In genomic region chr4:128347930-128348660, GRCh38 we compare ENCODE assay signal across 18 cellular contexts.
DNase-seq lines count a peak whose midpoint lies in the region; ATAC-seq and TF ChIP-seq lines count a peak whose summit lies in the region.
"Had no signal": no experiment of that assay in that cellular context is flagged by ENCODE, and none has a peak within 500 bp of the region (broad histone marks: within the 10 kb centered on the region; RNA-seq: fewer than 3 reads in every experiment).

No MANE protein-coding gene starts in this region.

- no TSS peak for BruUV-seq in PC-9 (replicated peaks; lab: Mats Ljungman, UMichigan)

- peaks cover 6% of the 10 kb centered on the region for H3F3A ChIP-seq in PC-9 (ENCODE audit: insufficient read depth, low read depth)

- H3K4me3 ChIP-seq in PC-9 = no peak overlapping the region
- H3K4me3 ChIP-seq in adrenal gland = no peak overlapping the region
- H3K4me3 ChIP-seq: HAP-1 had no signal

- peak overlapping the region; percentile 51 for H3K4me3 Mint-ChIP-seq in osteocyte (ENCODE audit: unreplicated experiment)
- H3K4me3 Mint-ChIP-seq in natural killer cell = no peak overlapping the region
- H3K4me3 Mint-ChIP-seq: activated T-cell treated with anti-CD3 and anti-CD28 coated beads, Interleukin-2, amount 50 U/mL, for 24 hours; B cell; effector memory CD8-positive, alpha-beta T cell had no signal

- H3K36me3 Mint-ChIP-seq in osteocyte (ENCODE audit: unreplicated experiment) = no peaks in the 10 kb centered on the region
- H3K36me3 Mint-ChIP-seq in natural killer cell = no peaks in the 10 kb centered on the region

- WGBS in adrenal gland, 4 donors = 56 to 71% (median 64%) methylated on average over 4 of the region's 4 CpGs

- H3K9me3 Mint-ChIP-seq in osteocyte (ENCODE audit: unreplicated experiment) (no peaks in the 10 kb centered on the region), natural killer cell (peaks cover 0 to 2% of the 10 kb centered on the region in 2 donors)
- H3K9me3 Mint-ChIP-seq: activated T-cell treated with anti-CD3 and anti-CD28 coated beads, Interleukin-2, amount 50 U/mL, for 24 hours; effector memory CD8-positive, alpha-beta T cell had no signal

- H3K4me1 Mint-ChIP-seq in osteocyte (ENCODE audit: unreplicated experiment) (peaks cover 27% of the 10 kb centered on the region), natural killer cell (no peaks in the 10 kb centered on the region)
- H3K4me1 Mint-ChIP-seq: B cell had no signal

- H3K27ac ChIP-seq in PC-9 (peak overlapping the region; percentile 47), adrenal gland (no peak overlapping the region)

- H3K9me2 ChIP-seq in PC-9 (ENCODE audit: insufficient read depth) = no peaks in the 10 kb centered on the region

- no peaks in the 10 kb centered on the region for H4K20me1 ChIP-seq in PC-9 (ENCODE audit: insufficient read depth)

- intact Hi-C loops in PC-9 (cut with micrococcal nuclease; ENCODE audit: unreplicated experiment) (no loop called here), natural killer cell (cut with micrococcal nuclease) (no loop called here), adrenal gland (cut with DNase I) (no loop called here)

- H2AFZ ChIP-seq in PC-9 = no peak overlapping the region

- peak; percentile 50 for DNase-seq in EH (ENCODE audit: low read depth)
- no peak for DNase-seq in PC-9
- peak; percentile 58 for DNase-seq in fibroblast of gingiva (ENCODE audit: low read depth)
- DNase-seq in osteocyte (ENCODE audit: extremely low spot score, unreplicated experiment) = no peak
- DNase-seq in NCI-H1048 (lab: John Stamatoyannopoulos, UW) = no peak
- DNase-seq in natural killer cell = no peak
- no peak for DNase-seq in adrenal gland
- no peak for DNase-seq in cerebellar cortex (ENCODE audit: low spot score)
- DNase-seq: activated CD4-positive, alpha-beta T cell treated with anti-CD3 and anti-CD28 coated beads, Interleukin-2, amount 50 U/mL, for 1 hour; activated naive CD4-positive, alpha-beta T cell treated with anti-CD3 and anti-CD28 coated beads, Interleukin-2, amount 50 U/mL, for 16 hours; activated T-cell treated with anti-CD3 and anti-CD28 coated beads, Interleukin-2, amount 50 U/mL, for 24 hours; effector memory CD8-positive, alpha-beta T cell; mammary epithelial cell; NCI-H774; right cardiac atrium had no signal

- no peak for TF ChIP-seq POLR2A in adrenal gland (IDR thresholded peaks at IDR 0.05)

- no peak for ATAC-seq in natural killer cell
- ATAC-seq: effector memory CD8-positive, alpha-beta T cell; Panc1 had no signal

- peaks cover 36% of the 10 kb centered on the region for H3K4me1 ChIP-seq in PC-9 (replicated peaks; ENCODE audit: insufficient read depth)
- H3K4me1 ChIP-seq in adrenal gland (replicated peaks in 1 of 2) = peaks cover 7 to 10% of the 10 kb centered on the region in 2 donors

- CTCF ChIA-PET in PC-9 (lab: Charles Lee) = no interaction called here

- H3K79me2 ChIP-seq in PC-9 (ENCODE audit: low read depth) = no peaks in the 10 kb centered on the region

- TF ChIP-seq CTCF in PC-9 (conservative IDR thresholded peaks at IDR 0.05) (no peak), osteocyte (IDR thresholded peaks at IDR 0.05) (no peak), natural killer cell (IDR thresholded peaks at IDR 0.05) (no peak), adrenal gland (IDR thresholded peaks at IDR 0.05) (no peak)

- H3K4me2 ChIP-seq in PC-9 = peak overlapping the region; percentile 26; the same call in 1 of the 2 replicates

- H3K27me3 Mint-ChIP-seq in osteocyte (ENCODE audit: unreplicated experiment) = no peaks in the 10 kb centered on the region
- H3K27me3 Mint-ChIP-seq in natural killer cell (ENCODE audit: low read depth in 2 of 2) = no peaks in the 10 kb centered on the region
- H3K27me3 Mint-ChIP-seq: activated T-cell treated with anti-CD3 and anti-CD28 coated beads, Interleukin-2, amount 50 U/mL, for 24 hours; B cell; effector memory CD8-positive, alpha-beta T cell had no signal

- no peaks in the 10 kb centered on the region for H3K36me3 ChIP-seq in PC-9 (ENCODE audit: low read depth)
- H3K36me3 ChIP-seq in adrenal gland (replicated peaks in 1 of 2) = no peaks in the 10 kb centered on the region
- H3K36me3 ChIP-seq: HAP-1 had no signal

- no peaks in the 10 kb centered on the region for H3K27me3 ChIP-seq in PC-9 (ENCODE audit: insufficient read depth, low read depth)
- no peaks in the 10 kb centered on the region for H3K27me3 ChIP-seq in adrenal gland

- POLR2A ChIA-PET in PC-9 (lab: Charles Lee; ENCODE audit: unreplicated experiment) = no interaction called here

- peak overlapping the region; percentile 94 for H3K27ac Mint-ChIP-seq in osteocyte (ENCODE audit: unreplicated experiment)
- no peak overlapping the region for H3K27ac Mint-ChIP-seq in natural killer cell
- H3K27ac Mint-ChIP-seq: activated T-cell treated with anti-CD3 and anti-CD28 coated beads, Interleukin-2, amount 50 U/mL, for 24 hours; B cell; effector memory CD8-positive, alpha-beta T cell had no signal

- H3K9me3 ChIP-seq in PC-9 (ENCODE audit: insufficient read depth, low read depth) = peaks cover 3% of the 10 kb centered on the region; the same call in 1 of the 2 replicates
- H3K9me3 ChIP-seq in adrenal gland (replicated peaks in 1 of 3) = no peaks in the 10 kb centered on the region
- H3K9me3 ChIP-seq: HAP-1 had no signal

Comparison
In these comparisons a context has a peak if more than half of its experiments do, and no peak if none do; other contexts are left out.
1. DNase-seq: peak in EH (single experiment) and fibroblast of gingiva (single experiment); none in PC-9 (0 of 2), osteocyte (single experiment), NCI-H1048 (single experiment), natural killer cell (single experiment), adrenal gland (0 of 7) and cerebellar cortex (single experiment).